ENCODE assay signal across 1 cellular context in the genomic region with DNA sequence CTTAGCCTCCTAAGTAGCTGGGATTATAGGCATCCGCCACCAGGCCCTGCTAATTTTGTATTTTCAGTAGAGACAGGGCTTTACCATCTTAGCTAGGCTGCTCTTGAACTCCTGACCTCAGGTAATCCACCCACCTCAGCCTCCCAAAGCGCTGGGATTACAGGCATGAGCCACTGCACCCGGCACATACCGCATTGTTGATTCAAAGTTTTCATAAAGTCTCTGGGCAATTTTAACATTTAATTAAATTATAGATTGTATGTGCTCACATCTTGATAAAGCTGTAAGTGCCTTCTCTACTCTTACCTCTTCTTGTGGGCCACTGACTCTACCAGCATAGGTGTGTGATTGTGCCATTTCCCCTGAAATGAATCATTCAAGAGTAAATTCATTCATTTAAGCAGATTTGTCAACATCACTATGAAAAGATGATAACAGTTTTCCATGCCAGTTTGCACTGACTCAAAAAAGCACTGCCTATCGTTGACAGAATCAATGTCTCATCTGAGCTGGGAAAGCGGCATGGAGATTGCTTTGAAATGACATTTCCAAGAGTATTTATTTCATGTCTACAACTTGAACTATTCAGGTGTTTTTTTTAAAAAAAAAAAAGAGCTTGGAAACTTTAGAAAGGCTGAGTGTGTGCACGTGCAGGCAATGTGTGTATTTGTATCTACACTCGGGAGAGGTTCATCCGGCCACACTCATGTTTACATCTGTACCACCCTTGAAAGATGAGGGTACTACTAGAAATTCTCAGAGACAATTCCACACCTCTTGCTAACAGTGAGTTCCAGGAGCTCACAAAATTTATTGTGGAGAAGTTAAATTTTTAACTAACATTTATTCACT.
TF ChIP-seq lines count a peak whose summit lies in the region.

No MANE protein-coding gene starts in this region.

TF ChIP-seq in GM12878, 131 proteins besides CTCF, POLR2A, EP300 and RAD21 (continued from another document):
- TF ChIP-seq, protein P1, sequence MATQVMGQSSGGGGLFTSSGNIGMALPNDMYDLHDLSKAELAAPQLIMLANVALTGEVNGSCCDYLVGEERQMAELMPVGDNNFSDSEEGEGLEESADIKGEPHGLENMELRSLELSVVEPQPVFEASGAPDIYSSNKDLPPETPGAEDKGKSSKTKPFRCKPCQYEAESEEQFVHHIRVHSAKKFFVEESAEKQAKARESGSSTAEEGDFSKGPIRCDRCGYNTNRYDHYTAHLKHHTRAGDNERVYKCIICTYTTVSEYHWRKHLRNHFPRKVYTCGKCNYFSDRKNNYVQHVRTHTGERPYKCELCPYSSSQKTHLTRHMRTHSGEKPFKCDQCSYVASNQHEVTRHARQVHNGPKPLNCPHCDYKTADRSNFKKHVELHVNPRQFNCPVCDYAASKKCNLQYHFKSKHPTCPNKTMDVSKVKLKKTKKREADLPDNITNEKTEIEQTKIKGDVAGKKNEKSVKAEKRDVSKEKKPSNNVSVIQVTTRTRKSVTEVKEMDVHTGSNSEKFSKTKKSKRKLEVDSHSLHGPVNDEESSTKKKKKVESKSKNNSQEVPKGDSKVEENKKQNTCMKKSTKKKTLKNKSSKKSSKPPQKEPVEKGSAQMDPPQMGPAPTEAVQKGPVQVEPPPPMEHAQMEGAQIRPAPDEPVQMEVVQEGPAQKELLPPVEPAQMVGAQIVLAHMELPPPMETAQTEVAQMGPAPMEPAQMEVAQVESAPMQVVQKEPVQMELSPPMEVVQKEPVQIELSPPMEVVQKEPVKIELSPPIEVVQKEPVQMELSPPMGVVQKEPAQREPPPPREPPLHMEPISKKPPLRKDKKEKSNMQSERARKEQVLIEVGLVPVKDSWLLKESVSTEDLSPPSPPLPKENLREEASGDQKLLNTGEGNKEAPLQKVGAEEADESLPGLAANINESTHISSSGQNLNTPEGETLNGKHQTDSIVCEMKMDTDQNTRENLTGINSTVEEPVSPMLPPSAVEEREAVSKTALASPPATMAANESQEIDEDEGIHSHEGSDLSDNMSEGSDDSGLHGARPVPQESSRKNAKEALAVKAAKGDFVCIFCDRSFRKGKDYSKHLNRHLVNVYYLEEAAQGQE (IDR thresholded peaks at IDR 0.05; ENCODE audit: low read depth, low read length), result no peak
- TF ChIP-seq SIN3A (IDR thresholded peaks at IDR 0.05; ENCODE audit: low read depth, low read length) (no peak), SMAD1 (IDR thresholded peaks at IDR 0.05; ENCODE audit: low read depth, partially characterized antibody) (no peak), KAT2A (conservative IDR thresholded peaks at IDR 0.05; ENCODE audit: control insufficient read depth, low read depth, low read length) (no peak), NFYA (IDR thresholded peaks at IDR 0.05; ENCODE audit: borderline replicate concordance, low read depth, low read length) (no peak), NKRF (conservative IDR thresholded peaks at IDR 0.05) (no peak), SPI1 (IDR thresholded peaks at IDR 0.05; ENCODE audit: borderline replicate concordance, insufficient read depth, low read depth, low read length) (no peak), TCF3 (IDR thresholded peaks at IDR 0.05; ENCODE audit: borderline replicate concordance, insufficient read depth, low read depth, low read length) (no peak), NRF1 (conservative IDR thresholded peaks at IDR 0.05; ENCODE audit: low read depth, low read length) (no peak), MEF2B (IDR thresholded peaks at IDR 0.05; ENCODE audit: partially characterized antibody, poor library complexity, severe bottlenecking) (no peak), ZBED1 (IDR thresholded peaks at IDR 0.05; ENCODE audit: borderline replicate concordance) (no peak), GATAD2B (conservative IDR thresholded peaks at IDR 0.05; ENCODE audit: low read depth) (no peak), MTA2 (IDR thresholded peaks at IDR 0.05; ENCODE audit: low read depth) (no peak), SREBF1 (IDR thresholded peaks at IDR 0.05; ENCODE audit: low read length) (no peak), WRNIP1 (IDR thresholded peaks at IDR 0.05; ENCODE audit: borderline replicate concordance, low read depth, low read length) (0 out of 2 replicates have a peak, but pooled peaks have one; percentile 46), PML (IDR thresholded peaks at IDR 0.05; ENCODE audit: low read length) (no peak), CREM (IDR thresholded peaks at IDR 0.05; ENCODE audit: low read depth) (no peak), CBX5 (IDR thresholded peaks at IDR 0.05; ENCODE audit: low read depth) (no peak), ESRRA (IDR thresholded peaks at IDR 0.05; ENCODE audit: low read length) (no peak), HDAC6 (IDR thresholded peaks at IDR 0.05; ENCODE audit: unreplicated experiment) (no peak), CREB1 (IDR thresholded peaks at IDR 0.05; ENCODE audit: low read depth) (0 out of 2 replicates have a peak, but pooled peaks have one; percentile 14), E4F1 (IDR thresholded peaks at IDR 0.05; ENCODE audit: borderline replicate concordance, partially characterized antibody) (no peak), BHLHE40 (IDR thresholded peaks at IDR 0.05; ENCODE audit: borderline replicate concordance in 1 of 2, low read depth in 2 of 2, low read length in 1 of 2) (peak; percentile 71), RAD51 (IDR thresholded peaks at IDR 0.05) (0 out of 2 replicates have a peak, but pooled peaks have one; percentile 8), GABPA (IDR thresholded peaks at IDR 0.05; ENCODE audit: low read depth) (no peak), MXI1 (IDR thresholded peaks at IDR 0.05; ENCODE audit: low read depth, low read length) (no peak), ZNF274 (IDR thresholded peaks at IDR 0.05; ENCODE audit: insufficient read depth, insufficient read length) (no peak), ZNF207 (IDR thresholded peaks at IDR 0.05; ENCODE audit: borderline replicate concordance) (no peak)
- TF ChIP-seq, protein P2, sequence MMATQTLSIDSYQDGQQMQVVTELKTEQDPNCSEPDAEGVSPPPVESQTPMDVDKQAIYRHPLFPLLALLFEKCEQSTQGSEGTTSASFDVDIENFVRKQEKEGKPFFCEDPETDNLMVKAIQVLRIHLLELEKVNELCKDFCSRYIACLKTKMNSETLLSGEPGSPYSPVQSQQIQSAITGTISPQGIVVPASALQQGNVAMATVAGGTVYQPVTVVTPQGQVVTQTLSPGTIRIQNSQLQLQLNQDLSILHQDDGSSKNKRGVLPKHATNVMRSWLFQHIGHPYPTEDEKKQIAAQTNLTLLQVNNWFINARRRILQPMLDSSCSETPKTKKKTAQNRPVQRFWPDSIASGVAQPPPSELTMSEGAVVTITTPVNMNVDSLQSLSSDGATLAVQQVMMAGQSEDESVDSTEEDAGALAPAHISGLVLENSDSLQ (IDR thresholded peaks at IDR 0.05), result no peak
- TF ChIP-seq, protein P3, sequence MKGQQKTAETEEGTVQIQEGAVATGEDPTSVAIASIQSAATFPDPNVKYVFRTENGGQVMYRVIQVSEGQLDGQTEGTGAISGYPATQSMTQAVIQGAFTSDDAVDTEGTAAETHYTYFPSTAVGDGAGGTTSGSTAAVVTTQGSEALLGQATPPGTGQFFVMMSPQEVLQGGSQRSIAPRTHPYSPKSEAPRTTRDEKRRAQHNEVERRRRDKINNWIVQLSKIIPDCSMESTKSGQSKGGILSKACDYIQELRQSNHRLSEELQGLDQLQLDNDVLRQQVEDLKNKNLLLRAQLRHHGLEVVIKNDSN (IDR thresholded peaks at IDR 0.05; ENCODE audit: borderline replicate concordance, extremely low read length, insufficient read depth, low read depth, low read length), result no peak
